In the genomic region with DNA sequence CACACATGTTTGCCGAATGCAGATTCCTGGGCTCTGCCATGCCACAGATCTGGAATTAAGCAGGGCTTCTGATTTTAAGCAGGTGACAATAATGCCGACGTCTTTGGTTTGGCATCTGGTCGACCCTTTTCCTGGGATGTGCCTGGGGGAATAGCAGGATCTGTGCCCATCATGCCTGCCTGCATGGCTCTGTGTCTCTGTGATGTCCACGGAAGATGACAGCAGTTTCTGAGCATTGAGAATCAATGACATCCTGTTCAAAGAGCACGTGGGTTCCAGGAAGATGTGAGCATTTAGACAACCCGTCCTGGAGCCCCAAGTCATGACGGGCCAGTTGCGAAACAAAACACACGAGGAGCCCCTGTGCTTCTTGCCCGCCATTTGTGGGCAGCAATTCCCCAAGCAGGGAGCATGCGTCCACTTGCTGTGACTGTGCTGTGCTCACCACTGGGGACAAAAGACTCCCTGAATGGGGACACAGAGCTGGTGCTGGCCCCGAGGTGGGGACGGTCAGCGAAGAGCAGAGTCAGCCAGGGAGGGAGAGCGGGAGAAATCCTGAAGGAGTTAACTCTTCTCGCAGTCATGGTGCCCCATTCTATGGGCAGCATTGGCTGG, we compare ENCODE assay signal across 2 cellular contexts.
TF ChIP-seq lines count a peak whose summit lies in the region.

No MANE protein-coding gene starts in this region.

TF ChIP-seq in SK-N-SH, 30 proteins besides CTCF, POLR2A, EP300 and RAD21:
- TF ChIP-seq CHD2 (IDR thresholded peaks at IDR 0.05; ENCODE audit: low read length, partially characterized antibody) (no peak), GABPA (IDR thresholded peaks at IDR 0.05; ENCODE audit: low read depth) (no peak), NRF1 (IDR thresholded peaks at IDR 0.05; ENCODE audit: low read depth, low read length) (no peak), YY1 (IDR thresholded peaks at IDR 0.05; ENCODE audit: low read depth) (no peak)

TF ChIP-seq in SK-N-SH treated with all-trans-retinoic acid at 6 μM for 48 hours, 23 proteins besides CTCF, POLR2A, EP300 and RAD21:
- TF ChIP-seq ESRRG (CRISPR knock-in tag; IDR thresholded peaks at IDR 0.05) (no peak), ARNTL (CRISPR knock-in tag; IDR thresholded peaks at IDR 0.05; ENCODE audit: borderline replicate concordance, low read depth) (no peak), RARB (CRISPR knock-in tag; IDR thresholded peaks at IDR 0.05) (no peak), TCF4 (CRISPR knock-in tag; IDR thresholded peaks at IDR 0.05; ENCODE audit: borderline replicate concordance) (no peak), CSDC2 (CRISPR knock-in tag; IDR thresholded peaks at IDR 0.05) (no peak), ISL1 (CRISPR knock-in tag; IDR thresholded peaks at IDR 0.05) (no peak), ZFP3 (CRISPR knock-in tag; IDR thresholded peaks at IDR 0.05) (no peak), OSR1 (CRISPR knock-in tag; IDR thresholded peaks at IDR 0.05) (no peak), BACH2 (CRISPR knock-in tag; IDR thresholded peaks at IDR 0.05; ENCODE audit: borderline replicate concordance) (no peak), PPARA (CRISPR knock-in tag; IDR thresholded peaks at IDR 0.05; ENCODE audit: borderline replicate concordance) (no peak), ZNF8 (CRISPR knock-in tag; IDR thresholded peaks at IDR 0.05) (no peak), ZNF70 (CRISPR knock-in tag; IDR thresholded peaks at IDR 0.05) (no peak), ZFP30 (CRISPR knock-in tag; IDR thresholded peaks at IDR 0.05) (no peak)
- TF ChIP-seq, protein P1, sequence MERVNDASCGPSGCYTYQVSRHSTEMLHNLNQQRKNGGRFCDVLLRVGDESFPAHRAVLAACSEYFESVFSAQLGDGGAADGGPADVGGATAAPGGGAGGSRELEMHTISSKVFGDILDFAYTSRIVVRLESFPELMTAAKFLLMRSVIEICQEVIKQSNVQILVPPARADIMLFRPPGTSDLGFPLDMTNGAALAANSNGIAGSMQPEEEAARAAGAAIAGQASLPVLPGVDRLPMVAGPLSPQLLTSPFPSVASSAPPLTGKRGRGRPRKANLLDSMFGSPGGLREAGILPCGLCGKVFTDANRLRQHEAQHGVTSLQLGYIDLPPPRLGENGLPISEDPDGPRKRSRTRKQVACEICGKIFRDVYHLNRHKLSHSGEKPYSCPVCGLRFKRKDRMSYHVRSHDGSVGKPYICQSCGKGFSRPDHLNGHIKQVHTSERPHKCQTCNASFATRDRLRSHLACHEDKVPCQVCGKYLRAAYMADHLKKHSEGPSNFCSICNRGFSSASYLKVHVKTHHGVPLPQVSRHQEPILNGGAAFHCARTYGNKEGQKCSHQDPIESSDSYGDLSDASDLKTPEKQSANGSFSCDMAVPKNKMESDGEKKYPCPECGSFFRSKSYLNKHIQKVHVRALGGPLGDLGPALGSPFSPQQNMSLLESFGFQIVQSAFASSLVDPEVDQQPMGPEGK (CRISPR knock-in tag; IDR thresholded peaks at IDR 0.05; ENCODE audit: borderline replicate concordance), result no peak
- TF ChIP-seq, protein P2, sequence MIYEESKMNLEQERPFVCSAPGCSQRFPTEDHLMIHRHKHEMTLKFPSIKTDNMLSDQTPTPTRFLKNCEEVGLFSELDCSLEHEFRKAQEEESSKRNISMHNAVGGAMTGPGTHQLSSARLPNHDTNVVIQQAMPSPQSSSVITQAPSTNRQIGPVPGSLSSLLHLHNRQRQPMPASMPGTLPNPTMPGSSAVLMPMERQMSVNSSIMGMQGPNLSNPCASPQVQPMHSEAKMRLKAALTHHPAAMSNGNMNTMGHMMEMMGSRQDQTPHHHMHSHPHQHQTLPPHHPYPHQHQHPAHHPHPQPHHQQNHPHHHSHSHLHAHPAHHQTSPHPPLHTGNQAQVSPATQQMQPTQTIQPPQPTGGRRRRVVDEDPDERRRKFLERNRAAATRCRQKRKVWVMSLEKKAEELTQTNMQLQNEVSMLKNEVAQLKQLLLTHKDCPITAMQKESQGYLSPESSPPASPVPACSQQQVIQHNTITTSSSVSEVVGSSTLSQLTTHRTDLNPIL (CRISPR knock-in tag; IDR thresholded peaks at IDR 0.05; ENCODE audit: low read depth), result no peak
- TF ChIP-seq, protein P3, sequence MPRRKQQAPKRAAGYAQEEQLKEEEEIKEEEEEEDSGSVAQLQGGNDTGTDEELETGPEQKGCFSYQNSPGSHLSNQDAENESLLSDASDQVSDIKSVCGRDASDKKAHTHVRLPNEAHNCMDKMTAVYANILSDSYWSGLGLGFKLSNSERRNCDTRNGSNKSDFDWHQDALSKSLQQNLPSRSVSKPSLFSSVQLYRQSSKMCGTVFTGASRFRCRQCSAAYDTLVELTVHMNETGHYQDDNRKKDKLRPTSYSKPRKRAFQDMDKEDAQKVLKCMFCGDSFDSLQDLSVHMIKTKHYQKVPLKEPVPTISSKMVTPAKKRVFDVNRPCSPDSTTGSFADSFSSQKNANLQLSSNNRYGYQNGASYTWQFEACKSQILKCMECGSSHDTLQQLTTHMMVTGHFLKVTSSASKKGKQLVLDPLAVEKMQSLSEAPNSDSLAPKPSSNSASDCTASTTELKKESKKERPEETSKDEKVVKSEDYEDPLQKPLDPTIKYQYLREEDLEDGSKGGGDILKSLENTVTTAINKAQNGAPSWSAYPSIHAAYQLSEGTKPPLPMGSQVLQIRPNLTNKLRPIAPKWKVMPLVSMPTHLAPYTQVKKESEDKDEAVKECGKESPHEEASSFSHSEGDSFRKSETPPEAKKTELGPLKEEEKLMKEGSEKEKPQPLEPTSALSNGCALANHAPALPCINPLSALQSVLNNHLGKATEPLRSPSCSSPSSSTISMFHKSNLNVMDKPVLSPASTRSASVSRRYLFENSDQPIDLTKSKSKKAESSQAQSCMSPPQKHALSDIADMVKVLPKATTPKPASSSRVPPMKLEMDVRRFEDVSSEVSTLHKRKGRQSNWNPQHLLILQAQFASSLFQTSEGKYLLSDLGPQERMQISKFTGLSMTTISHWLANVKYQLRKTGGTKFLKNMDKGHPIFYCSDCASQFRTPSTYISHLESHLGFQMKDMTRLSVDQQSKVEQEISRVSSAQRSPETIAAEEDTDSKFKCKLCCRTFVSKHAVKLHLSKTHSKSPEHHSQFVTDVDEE (CRISPR knock-in tag; IDR thresholded peaks at IDR 0.05), result no peak
